In the genomic region with DNA sequence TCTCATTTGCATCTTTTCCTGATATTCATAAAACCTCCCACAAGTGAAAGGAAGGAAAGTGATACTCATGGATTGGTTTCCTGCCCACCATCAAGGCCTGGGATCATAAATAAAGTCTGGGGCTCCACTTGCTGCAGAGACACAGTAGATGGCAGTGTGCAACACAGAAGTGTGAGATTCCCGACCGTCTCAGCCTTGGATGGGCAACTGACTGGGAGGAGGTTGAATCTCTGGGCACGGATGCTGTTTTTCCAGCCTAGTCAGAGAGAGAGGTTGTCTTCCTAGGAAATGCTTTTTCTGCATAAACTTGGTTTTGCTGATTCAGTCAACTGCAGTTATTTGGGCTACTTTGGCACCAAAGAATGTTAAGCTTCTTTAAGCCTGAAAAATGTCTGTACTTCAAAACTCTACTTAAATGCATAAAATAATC, we compare ENCODE assay signal across 8 cellular contexts. TPM values are rescaled to one million over a fixed set of nuclear protein-coding genes. Genes with fewer than 3 reads are reported as not detected.
DNase-seq lines count a peak whose midpoint lies in the region; ATAC-seq, FAIRE-seq and TF ChIP-seq lines count a peak whose summit lies in the region.

No MANE protein-coding gene starts in this region.

- no peak overlapping the region for H3K9ac ChIP-seq in SU-DHL-6 (ENCODE audit: low read length)

- no peak overlapping the region for H2AFZ ChIP-seq in SU-DHL-6 (ENCODE audit: low read depth, low read length, severe bottlenecking)

- no peak overlapping the region for H3K27ac ChIP-seq in SU-DHL-6 (ENCODE audit: low read depth, low read length)

- no peak for ATAC-seq in HG02884 (IDR thresholded peaks at IDR 0.05; ENCODE audit: unreplicated experiment)
- no peak for ATAC-seq in GM18511 (IDR thresholded peaks at IDR 0.05; ENCODE audit: unreplicated experiment)

- no peaks in the 10 kb centered on the region for H3K9me2 ChIP-seq in SU-DHL-6 (replicated peaks; ENCODE audit: insufficient read depth, low read length)

- no peaks in the 10 kb centered on the region for H3K9me3 ChIP-seq in SU-DHL-6 (ENCODE audit: insufficient read depth, low read length)

- no peaks in the 10 kb centered on the region for H4K20me1 ChIP-seq in SU-DHL-6 (ENCODE audit: low read depth, low read length)

- H3K36me3 ChIP-seq in SU-DHL-6 (ENCODE audit: low read length): no peaks in the 10 kb centered on the region

- peak; percentile 19 for TF ChIP-seq CTCF in SU-DHL-6 (IDR thresholded peaks at IDR 0.05; ENCODE audit: insufficient read depth, low read length, poor library complexity, severe bottlenecking)

- H3K79me2 ChIP-seq in SU-DHL-6 (ENCODE audit: insufficient read depth, low read length): no peaks in the 10 kb centered on the region

- no peak overlapping the region for H3K4me3 ChIP-seq in SU-DHL-6 (ENCODE audit: insufficient read depth, low read length, poor library complexity, severe bottlenecking)

- no peaks in the 10 kb centered on the region for H3K27me3 ChIP-seq in SU-DHL-6 (ENCODE audit: low read length)

- H3K4me2 ChIP-seq in SU-DHL-6 (ENCODE audit: low read depth, low read length, poor library complexity, severe bottlenecking): no peak overlapping the region

- intact Hi-C loops in posterior cingulate gyrus (cut with DNase I): loop anchor here (1.0 to 10.0 kb wide), 2 partner anchors 35 to 228 kb away; no protein-coding TSS in a partner anchor

- peak; percentile 80 for DNase-seq in Daoy (ENCODE audit: low read depth)
- DNase-seq in NCI-H1092 treated with DMSO at 0.1 percent for 48 hours (lab: John Stamatoyannopoulos, UW): peak; percentile 66
- peak; percentile 56 to 61 for DNase-seq in frontal cortex (ENCODE audit: low spot score in 2 of 2)
- peak; percentile 54 to 96 (median 69) for DNase-seq in posterior cingulate gyrus
- no peak for DNase-seq in activated gamma-delta T cell (lab: John Stamatoyannopoulos, UW)

- FAIRE-seq in frontal cortex (lab: Jason Lieb, UNC): no peak

- H3F3A ChIP-seq in SU-DHL-6 (ENCODE audit: insufficient read depth): no peaks in the 10 kb centered on the region

RNA-seq across cellular contexts. Expression of a gene that starts 9.9 kb away (rescaled TPM):
- not detected in 2 replicates for total RNA-seq in Daoy (2014; rRNA removed; shearing (Covaris generic))
- total RNA-seq in frontal cortex: not detected
